ENCODE assay signal across 27 cellular contexts in genomic region chr1:9052272-9053049, GRCh38. TPM values are rescaled to one million over a fixed set of nuclear protein-coding genes. Genes with fewer than 3 reads are reported as not detected.
"Had no signal": no experiment of that assay in that cellular context is flagged by ENCODE, and none has a peak within 500 bp of the region (broad histone marks: within the 10 kb centered on the region; RNA-seq: fewer than 3 reads in every experiment).

No MANE protein-coding gene starts in this region.

- H3K36me3 ChIP-seq: heart left ventricle, right atrium auricular region, thoracic aorta, transverse colon had no signal

- H3K27ac ChIP-seq: dorsolateral prefrontal cortex, heart left ventricle, right atrium auricular region, thoracic aorta, transverse colon had no signal

- H3K36me3 Mint-ChIP-seq: naive thymus-derived CD4-positive, alpha-beta T cell; stimulated activated effector memory CD8-positive, alpha-beta T cell treated with anti-CD3 and anti-CD28 coated beads, Interleukin-12 subunit alpha, Interleukin-12 subunit beta, amount 100 ng/mL, for 72 hours had no signal

- H3K4me1 Mint-ChIP-seq: naive thymus-derived CD4-positive, alpha-beta T cell; stimulated activated effector memory CD8-positive, alpha-beta T cell treated with anti-CD3 and anti-CD28 coated beads, Interleukin-12 subunit alpha, Interleukin-12 subunit beta, amount 100 ng/mL, for 72 hours had no signal

- H3K9me3 Mint-ChIP-seq: naive thymus-derived CD4-positive, alpha-beta T cell; nephron progenitor cell; stimulated activated effector memory CD8-positive, alpha-beta T cell treated with anti-CD3 and anti-CD28 coated beads, Interleukin-12 subunit alpha, Interleukin-12 subunit beta, amount 100 ng/mL, for 72 hours; stimulated activated naive CD8-positive, alpha-beta T cell treated with anti-CD3 and anti-CD28 coated beads, Interleukin-15, Interleukin-2, amounts not matched to agents 100 ng/mL and 50 ng/mL, for 24 hours had no signal

- FAIRE-seq: islet of Langerhans had no signal

- H3K4me1 ChIP-seq: right atrium auricular region had no signal

- H3K27me3 ChIP-seq: dorsolateral prefrontal cortex, heart left ventricle, right atrium auricular region, transverse colon had no signal

- DNase-seq: cortex of kidney; dorsolateral prefrontal cortex; effector CD8-positive, alpha-beta T cell; foreskin melanocyte; heart left ventricle; hippocampal formation; kidney glomerular epithelial cell; mesendoderm; naive thymus-derived CD4-positive, alpha-beta T cell; nephron progenitor cell; small intestine; stimulated activated CD4-positive, alpha-beta T cell treated with anti-CD3 and anti-CD28 coated beads, Interleukin-4, amount 100 ng/mL, for 1 hour; stimulated activated CD8-positive, alpha-beta memory T cell treated with anti-CD3 and anti-CD28 coated beads, Interleukin-4, amount 100 ng/mL, for 48 hours; transverse colon had no signal

- H3K4me3 ChIP-seq: dorsolateral prefrontal cortex, heart left ventricle, right atrium auricular region, thoracic aorta, transverse colon had no signal

- H3K27me3 Mint-ChIP-seq: stimulated activated naive CD8-positive, alpha-beta T cell treated with anti-CD3 and anti-CD28 coated beads, Interleukin-15, Interleukin-2, amounts not matched to agents 100 ng/mL and 50 ng/mL, for 24 hours had no signal

- H3K4me3 Mint-ChIP-seq: naive thymus-derived CD4-positive, alpha-beta T cell; nephron progenitor cell; stimulated activated effector memory CD8-positive, alpha-beta T cell treated with anti-CD3 and anti-CD28 coated beads, Interleukin-12 subunit alpha, Interleukin-12 subunit beta, amount 100 ng/mL, for 72 hours; stimulated activated naive CD8-positive, alpha-beta T cell treated with anti-CD3 and anti-CD28 coated beads, Interleukin-15, Interleukin-2, amounts not matched to agents 100 ng/mL and 50 ng/mL, for 24 hours had no signal

- ATAC-seq: heart left ventricle; naive thymus-derived CD4-positive, alpha-beta T cell; stimulated activated effector memory CD8-positive, alpha-beta T cell treated with anti-CD3 and anti-CD28 coated beads, Interleukin-12 subunit alpha, Interleukin-12 subunit beta, amount 100 ng/mL, for 72 hours had no signal

- H3K9me3 ChIP-seq: heart left ventricle, right atrium auricular region, thoracic aorta, transverse colon had no signal

- H3K27ac Mint-ChIP-seq: naive thymus-derived CD4-positive, alpha-beta T cell; nephron progenitor cell; stimulated activated effector memory CD8-positive, alpha-beta T cell treated with anti-CD3 and anti-CD28 coated beads, Interleukin-12 subunit alpha, Interleukin-12 subunit beta, amount 100 ng/mL, for 72 hours; stimulated activated naive CD8-positive, alpha-beta T cell treated with anti-CD3 and anti-CD28 coated beads, Interleukin-15, Interleukin-2, amounts not matched to agents 100 ng/mL and 50 ng/mL, for 24 hours had no signal

RNA-seq across cellular contexts. Expression of gene SLC2A5, which starts 17.0 kb away (rescaled TPM):
- polyA plus RNA-seq: naive thymus-derived CD4-positive, alpha-beta T cell had no signal

RNA-seq across cellular contexts. Expression of gene SLC2A7, which starts 26.2 kb away (rescaled TPM):
- total RNA-seq: glomerular endothelial cell; liver; lung microvascular endothelial cell; mononuclear cell; naive thymus-derived CD4-positive, alpha-beta T cell; osteoblast; right atrium auricular region; subcutaneous adipose tissue; thoracic aorta; transverse colon; ureter had no signal
- polyA plus RNA-seq: esophagus, liver had no signal
